ENCODE assay signal across 16 cellular contexts in genomic region chr7:43653891-43654504, GRCh38.
A peak's percentile ranks its signal among the peaks of the same experiment; 100 is the strongest.
DNase-seq lines count a peak whose midpoint lies in the region; ATAC-seq, FAIRE-seq and TF ChIP-seq lines count a peak whose summit lies in the region.
"Had no signal": no experiment of that assay in that cellular context is flagged by ENCODE, and none has a peak within 500 bp of the region (broad histone marks: within the 10 kb centered on the region; RNA-seq: fewer than 3 reads in every experiment).

No MANE protein-coding gene starts in this region.

- peak; percentile 9 for FAIRE-seq in keratinocyte (lab: Jason Lieb, UNC)

- CTCF ChIA-PET in activated B cell treated with CpG ODN at 0.5 μM for 24 hours (lab: Charles Lee) = interaction anchor here (0.8 kb wide), 1 partner anchor 71 kb away, joined by 3 read pairs; the partner anchor contains the start of gene STK17A

- no peak overlapping the region for H3K4me2 ChIP-seq in keratinocyte (ENCODE audit: control insufficient read depth, extremely low read depth, insufficient read depth, low read depth, low read length)

- H2AFZ ChIP-seq in keratinocyte (ENCODE audit: control insufficient read depth, low read length) = no peak overlapping the region

- H3K27ac ChIP-seq in keratinocyte (ENCODE audit: control insufficient read depth, insufficient read depth, low read length) = no peak overlapping the region
- H3K27ac ChIP-seq: upper lobe of right lung had no signal

- H3K9me3 Mint-ChIP-seq in activated naive CD4-positive, alpha-beta T cell treated with anti-CD3 and anti-CD28 coated beads, Interleukin-2, amount 50 U/mL, for 24 hours = peaks cover 7% of the 10 kb centered on the region
- H3K9me3 Mint-ChIP-seq in activated B cell treated with CpG ODN at 0.5 μM for 24 hours = peaks cover 2% of the 10 kb centered on the region
- H3K9me3 Mint-ChIP-seq: mesothelial cell of epicardium had no signal

- ATAC-seq in activated B cell treated with CpG ODN at 0.5 μM for 24 hours (ENCODE audit: low read depth) (no peak), HG03439 (IDR thresholded peaks at IDR 0.05; ENCODE audit: unreplicated experiment) (no peak), HG03442 (IDR thresholded peaks at IDR 0.05; ENCODE audit: unreplicated experiment) (no peak), HG02970 (IDR thresholded peaks at IDR 0.05; ENCODE audit: low FRiP score, unreplicated experiment) (no peak)
- ATAC-seq: body of pancreas; effector memory CD8-positive, alpha-beta T cell; upper lobe of right lung had no signal

- H3K4me3 ChIP-seq in keratinocyte (ENCODE audit: control insufficient read depth in 2 of 3, extremely low read depth in 1 of 3, insufficient read depth in 2 of 3, low read depth in 1 of 3, low read length in 3 of 3) = no peak overlapping the region
- H3K4me3 ChIP-seq: body of pancreas, Peyer's patch, upper lobe of right lung had no signal

- no peaks in the 10 kb centered on the region for H4K20me1 ChIP-seq in keratinocyte (ENCODE audit: control insufficient read depth, extremely low read depth, insufficient read depth, low read length)

- TF ChIP-seq CTCF in activated B cell treated with CpG ODN at 0.5 μM for 24 hours (IDR thresholded peaks at IDR 0.05) (no peak), keratinocyte (optimal IDR thresholded peaks at IDR 0.05 in 1 of 3, IDR thresholded peaks at IDR 0.05 in 1 of 3, conservative IDR thresholded peaks at IDR 0.05 in 1 of 3; ENCODE audit: extremely low read depth in 1 of 3, insufficient read depth in 2 of 3, low read length in 3 of 3) (no peak)

- no peaks in the 10 kb centered on the region for H3K27me3 Mint-ChIP-seq in activated naive CD4-positive, alpha-beta T cell treated with anti-CD3 and anti-CD28 coated beads, Interleukin-2, amount 50 U/mL, for 24 hours
- no peaks in the 10 kb centered on the region for H3K27me3 Mint-ChIP-seq in activated B cell treated with CpG ODN at 0.5 μM for 24 hours
- H3K27me3 Mint-ChIP-seq: effector memory CD8-positive, alpha-beta T cell had no signal

- POLR2A ChIA-PET in activated B cell treated with CpG ODN at 0.5 μM for 24 hours (lab: Charles Lee) = interaction anchor here (0.8 to 1.3 kb wide), 2 partner anchors 20 to 71 kb away, joined by 6 read pairs; partner anchors contain the start of gene STK17A

- peaks cover 28% of the 10 kb centered on the region for H3K36me3 Mint-ChIP-seq in activated naive CD4-positive, alpha-beta T cell treated with anti-CD3 and anti-CD28 coated beads, Interleukin-2, amount 50 U/mL, for 24 hours
- peaks cover 40% of the 10 kb centered on the region for H3K36me3 Mint-ChIP-seq in activated B cell treated with CpG ODN at 0.5 μM for 24 hours (ENCODE audit: low read depth)

- dilution Hi-C loops in keratinocyte (cut with MboI; ENCODE audit: extremely low pct_ligation_motif_present, low sequenced_read_pairs) = no loop called here

- peaks cover 21% of the 10 kb centered on the region for H3K79me2 ChIP-seq in keratinocyte (ENCODE audit: control insufficient read depth, insufficient read depth, low read length)

- H3K27ac Mint-ChIP-seq in activated naive CD4-positive, alpha-beta T cell treated with anti-CD3 and anti-CD28 coated beads, Interleukin-2, amount 50 U/mL, for 24 hours = peak overlapping the region; percentile 66
- peak overlapping the region; percentile 33 for H3K27ac Mint-ChIP-seq in activated B cell treated with CpG ODN at 0.5 μM for 24 hours
- H3K27ac Mint-ChIP-seq: mesothelial cell of epicardium had no signal

- H3K4me1 Mint-ChIP-seq in activated naive CD4-positive, alpha-beta T cell treated with anti-CD3 and anti-CD28 coated beads, Interleukin-2, amount 50 U/mL, for 24 hours = peaks cover 83% of the 10 kb centered on the region
- peaks cover 72% of the 10 kb centered on the region for H3K4me1 Mint-ChIP-seq in activated B cell treated with CpG ODN at 0.5 μM for 24 hours

- H3K9me3 ChIP-seq in keratinocyte (ENCODE audit: control insufficient read depth, low read depth, low read length) = no peaks in the 10 kb centered on the region
- H3K9me3 ChIP-seq: body of pancreas, Peyer's patch, upper lobe of right lung had no signal

- no peak for DNase-seq in activated naive CD4-positive, alpha-beta T cell treated with anti-CD3 and anti-CD28 coated beads, Interleukin-2, amount 50 U/mL, for 16 hours
- DNase-seq in activated B cell treated with CpG ODN at 0.5 μM for 24 hours (no peak), keratinocyte (ENCODE audit: low read depth, low spot score) (no peak), NCI-H526 (lab: John Stamatoyannopoulos, UW) (no peak)
- DNase-seq: body of pancreas; effector memory CD8-positive, alpha-beta T cell; foreskin melanocyte; NCI-H146; Peyer's patch; stimulated activated CD4-positive, alpha-beta T cell treated with anti-CD3 and anti-CD28 coated beads, Interleukin-15, amount 100 ng/mL, for 24 hours; upper lobe of right lung had no signal

- no peaks in the 10 kb centered on the region for H3K36me3 ChIP-seq in keratinocyte (ENCODE audit: control insufficient read depth in 2 of 2, extremely low read depth in 1 of 2, insufficient read depth in 2 of 2, low read length in 2 of 2)
- H3K36me3 ChIP-seq: Peyer's patch, upper lobe of right lung had no signal

- peak overlapping the region; percentile 67 for H3K4me3 Mint-ChIP-seq in activated naive CD4-positive, alpha-beta T cell treated with anti-CD3 and anti-CD28 coated beads, Interleukin-2, amount 50 U/mL, for 24 hours
- H3K4me3 Mint-ChIP-seq in activated B cell treated with CpG ODN at 0.5 μM for 24 hours = no peak overlapping the region
- H3K4me3 Mint-ChIP-seq: mesothelial cell of epicardium had no signal

- no peak overlapping the region for H3K9ac ChIP-seq in keratinocyte (ENCODE audit: control insufficient read depth, extremely low read depth, insufficient read depth, low read length)

- H3K27me3 ChIP-seq in keratinocyte (ENCODE audit: control insufficient read depth, extremely low read depth, insufficient read depth, low read length) = no peaks in the 10 kb centered on the region
- H3K27me3 ChIP-seq: body of pancreas, Peyer's patch, upper lobe of right lung had no signal

- peaks cover 47% of the 10 kb centered on the region for H3K4me1 ChIP-seq in keratinocyte (ENCODE audit: control insufficient read depth, extremely low read depth, insufficient read depth, low read length)

- no peaks in the 10 kb centered on the region for H3K9me1 ChIP-seq in keratinocyte (ENCODE audit: control insufficient read depth, extremely low read depth, insufficient read depth, low read length)

- intact Hi-C loops in activated B cell treated with CpG ODN at 0.5 μM for 24 hours (cut with micrococcal nuclease) = loop anchor here (1.0 kb wide), 1 partner anchor 10 kb away; no protein-coding TSS in a partner anchor
